Comparison of ENCODE assay signal across 1 cellular context in the genomic region with DNA sequence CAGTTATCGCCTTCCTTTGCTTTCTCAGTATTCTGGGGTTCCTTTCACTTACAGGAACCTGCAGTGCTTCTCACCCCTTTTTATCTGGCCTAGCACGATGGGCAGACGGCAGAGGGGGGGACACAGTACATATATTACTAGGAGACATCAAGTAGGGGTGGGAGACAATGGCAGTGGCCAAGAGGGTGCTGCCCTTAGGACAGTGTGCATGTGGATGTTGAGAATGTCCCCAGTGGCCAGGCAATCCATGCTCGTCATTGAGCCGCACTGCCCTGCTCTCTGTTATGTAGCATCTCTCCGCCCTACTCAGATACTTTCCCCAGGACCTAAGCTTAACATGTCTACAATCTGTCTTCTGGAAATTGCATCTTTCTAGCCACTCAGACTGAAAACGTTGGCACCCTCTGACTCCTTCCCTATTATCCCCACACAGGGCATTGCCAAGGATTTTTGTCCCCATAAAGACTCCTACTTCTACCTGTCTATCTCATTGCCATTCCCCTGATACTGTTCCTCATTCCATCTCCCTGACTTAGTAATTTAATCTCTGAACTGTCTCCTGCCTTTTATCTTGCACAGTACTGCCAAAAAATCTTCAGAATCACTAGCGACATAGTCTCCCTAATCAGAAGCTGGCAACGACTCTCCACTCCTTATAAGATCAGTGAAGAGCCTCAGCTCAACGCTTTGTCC.
TF ChIP-seq lines count a peak whose summit lies in the region.

No MANE protein-coding gene starts in this region.

TF ChIP-seq in K562, 482 proteins besides CTCF, POLR2A, EP300 and RAD21:
- TF ChIP-seq ZNF134 (CRISPR knock-in tag; conservative IDR thresholded peaks at IDR 0.05) = 0 out of 2 replicates have a peak, but pooled peaks have one; percentile 16
- no peak for TF ChIP-seq NR1H2 (CRISPR knock-in tag; IDR thresholded peaks at IDR 0.05)
